8 cellular contexts compared by ENCODE assay signal in the genomic region with DNA sequence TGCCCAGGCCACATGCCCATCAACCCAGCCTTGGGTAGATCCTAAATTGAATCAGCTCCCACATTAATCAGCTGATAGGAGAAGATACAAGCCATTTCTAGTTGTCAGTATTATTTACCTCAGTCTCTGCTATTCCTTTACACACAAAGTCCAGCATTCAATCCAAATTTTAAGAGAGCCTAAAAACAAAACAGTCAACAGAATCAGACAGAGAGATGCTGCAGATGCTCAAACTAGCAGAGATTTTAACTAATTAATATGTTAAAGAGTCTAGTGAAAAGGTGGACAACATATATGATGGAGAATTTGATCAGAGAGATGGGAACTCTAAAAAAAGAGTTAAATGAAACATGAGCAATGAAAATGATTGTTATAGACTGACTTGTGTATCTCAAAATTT.
"Had no signal": no experiment of that assay in that cellular context is flagged by ENCODE, and none has a peak within 500 bp of the region (broad histone marks: within the 10 kb centered on the region; RNA-seq: fewer than 3 reads in every experiment).

No MANE protein-coding gene starts in this region.

- ATAC-seq: HepG2, K562 had no signal

- H3K27ac ChIP-seq: HL-60, KMS-11 had no signal

- DNase-seq: IMR-90, KBM-7, KG1 had no signal

- H3K4me3 ChIP-seq: K562 had no signal

- H3K4me3 Mint-ChIP-seq: IgD-negative memory B cell had no signal

- H3K27me3 Mint-ChIP-seq: IgD-negative memory B cell had no signal

- H3K27ac Mint-ChIP-seq: IgD-negative memory B cell had no signal
